7 cellular contexts compared by ENCODE assay signal in the genomic region with DNA sequence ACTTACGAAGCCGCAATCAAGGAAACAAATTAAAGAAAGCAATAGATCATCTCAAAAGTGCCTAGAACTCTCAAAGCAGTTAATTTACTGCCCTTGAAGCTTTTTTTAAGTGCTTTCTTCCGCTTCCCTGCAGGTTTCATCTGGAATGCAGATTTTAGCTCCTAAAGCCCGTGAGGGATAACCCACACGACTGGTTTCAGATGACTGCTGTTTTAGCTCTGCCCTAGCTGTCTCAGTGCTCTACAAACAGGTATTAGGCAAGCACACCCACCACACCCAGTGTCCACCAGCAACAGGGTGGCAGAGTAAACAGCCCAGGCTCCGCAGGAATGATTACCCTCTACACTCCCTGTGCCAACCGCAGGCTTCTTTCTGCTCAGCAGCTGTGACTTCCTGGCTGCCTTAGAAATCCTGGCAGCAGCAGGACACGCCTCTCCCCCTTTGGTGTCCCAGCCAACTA.
DNase-seq lines count a peak whose midpoint lies in the region; ATAC-seq and TF ChIP-seq lines count a peak whose summit lies in the region.

No MANE protein-coding gene starts in this region.

- H3K27ac ChIP-seq in RWPE1 (peak overlapping the region; percentile 76), stomach smooth muscle (ENCODE audit: low read length) (no peak overlapping the region)

- no peak for ATAC-seq in stimulated activated effector memory CD8-positive, alpha-beta T cell treated with anti-CD3 and anti-CD28 coated beads, Interleukin-12 subunit alpha, Interleukin-12 subunit beta, amount 100 ng/mL, for 72 hours
- ATAC-seq in GM21528 (IDR thresholded peaks at IDR 0.05; ENCODE audit: low FRiP score, unreplicated experiment): no peak

- no peak for TF ChIP-seq CTCF in RWPE1 (conservative IDR thresholded peaks at IDR 0.05; ENCODE audit: low read depth)

- CTCF ChIA-PET in RWPE1 (lab: Yijun Ruan, JAX): interaction anchor here (0.8 kb wide), 1 partner anchor 20 kb away, joined by 4 read pairs; no protein-coding TSS in a partner anchor

- H3K27ac Mint-ChIP-seq in stimulated activated effector memory CD8-positive, alpha-beta T cell treated with anti-CD3 and anti-CD28 coated beads, Interleukin-12 subunit alpha, Interleukin-12 subunit beta, amount 100 ng/mL, for 72 hours: no peak overlapping the region

- H3K9me3 ChIP-seq in stomach smooth muscle (ENCODE audit: control insufficient read depth in 2 of 2, low read length in 2 of 2): no peaks in the 10 kb centered on the region

- peak overlapping the region; percentile 12 to 13 for H3K9ac ChIP-seq in stomach smooth muscle (ENCODE audit: low read length in 2 of 2)

- no peaks in the 10 kb centered on the region for H3K27me3 ChIP-seq in stomach smooth muscle (ENCODE audit: control insufficient read depth in 1 of 2, insufficient read depth in 2 of 2, low read length in 2 of 2)

- POLR2A ChIA-PET in RWPE1 (lab: Yijun Ruan, JAX; ENCODE audit: low non-redundant PET): no interaction called here

- DNase-seq in HT1080 (ENCODE audit: low read depth): peak; percentile 71
- DNase-seq in RWPE1 (ENCODE audit: low spot score): peak; percentile 76
- DNase-seq in iPS DF 19.7 (ENCODE audit: low read depth, low spot score): peak; percentile 78
- DNase-seq in NCI-H82 (lab: John Stamatoyannopoulos, UW): no peak
- DNase-seq in stimulated activated effector memory CD8-positive, alpha-beta T cell treated with anti-CD3 and anti-CD28 coated beads, Interleukin-12 subunit alpha, Interleukin-12 subunit beta, amount 100 ng/mL, for 72 hours (ENCODE audit: low spot score in 2 of 2): no peak

- H3K4me3 ChIP-seq in stomach smooth muscle (ENCODE audit: low read length in 2 of 2): no peak overlapping the region

- H3K36me3 Mint-ChIP-seq in stimulated activated effector memory CD8-positive, alpha-beta T cell treated with anti-CD3 and anti-CD28 coated beads, Interleukin-12 subunit alpha, Interleukin-12 subunit beta, amount 100 ng/mL, for 72 hours: no peaks in the 10 kb centered on the region

- H3K4me1 Mint-ChIP-seq in stimulated activated effector memory CD8-positive, alpha-beta T cell treated with anti-CD3 and anti-CD28 coated beads, Interleukin-12 subunit alpha, Interleukin-12 subunit beta, amount 100 ng/mL, for 72 hours: peaks cover 5% of the 10 kb centered on the region

- no peaks in the 10 kb centered on the region for H3K36me3 ChIP-seq in stomach smooth muscle (ENCODE audit: control insufficient read depth in 2 of 2, insufficient read depth in 2 of 2, low read length in 2 of 2)

- no peak overlapping the region for H3K4me3 Mint-ChIP-seq in stimulated activated effector memory CD8-positive, alpha-beta T cell treated with anti-CD3 and anti-CD28 coated beads, Interleukin-12 subunit alpha, Interleukin-12 subunit beta, amount 100 ng/mL, for 72 hours

- no peaks in the 10 kb centered on the region for H3K9me3 Mint-ChIP-seq in stimulated activated effector memory CD8-positive, alpha-beta T cell treated with anti-CD3 and anti-CD28 coated beads, Interleukin-12 subunit alpha, Interleukin-12 subunit beta, amount 100 ng/mL, for 72 hours

- H3K4me1 ChIP-seq in stomach smooth muscle (ENCODE audit: control insufficient read depth, insufficient read depth, low read length): peaks cover 8% of the 10 kb centered on the region

Comparison
In these comparisons a context has a peak if more than half of its experiments do, and no peak if none do; other contexts are left out.
1. DNase-seq: peak in HT1080 (single experiment), RWPE1 (single experiment) and iPS DF 19.7 (single experiment); none in NCI-H82 (single experiment) and stimulated activated effector memory CD8-positive, alpha-beta T cell treated with anti-CD3 and anti-CD28 coated beads, Interleukin-12 subunit alpha, Interleukin-12 subunit beta, amount 100 ng/mL, for 72 hours (0 of 2).